In genomic region chr10:68074775-68075549, GRCh38 we compare ENCODE assay signal across 8 cellular contexts. TPM values are rescaled to one million over a fixed set of nuclear protein-coding genes. Genes with fewer than 3 reads are reported as not detected.
A peak's percentile ranks its signal among the peaks of the same experiment; 100 is the strongest.
DNase-seq lines count a peak whose midpoint lies in the region; ATAC-seq and TF ChIP-seq lines count a peak whose summit lies in the region.

HERC4 (minus strand) TSS chr10:68075283; CDS start chr10:68073108, 2,175 bp downstream.

- H3K27ac ChIP-seq in Karpas-422 (ENCODE audit: low read length) (peak within 1 kb of the TSS; percentile 91), neural cell (ENCODE audit: low read length) (peak within 1 kb of the TSS; percentile 88)

- peak within 1 kb of the TSS; percentile 98 for H3K4me2 ChIP-seq in Karpas-422 (ENCODE audit: low read depth, low read length, poor library complexity, severe bottlenecking)
- peak within 1 kb of the TSS; percentile 81 for H3K4me2 ChIP-seq in neural cell (ENCODE audit: low read length)

- peak within 1 kb of the TSS; percentile 85 for H3K4me3 ChIP-seq in Karpas-422 (ENCODE audit: low read length)
- H3K4me3 ChIP-seq in fibroblast of villous mesenchyme (ENCODE audit: low read depth, low read length): peak within 1 kb of the TSS; percentile 96
- peak within 1 kb of the TSS; percentile 100 for H3K4me3 ChIP-seq in neural cell (ENCODE audit: low read length)

- peak within 1 kb of the TSS; percentile 91 to 98 for H3K27ac Mint-ChIP-seq in stimulated activated naive CD8-positive, alpha-beta T cell treated with anti-CD3 and anti-CD28 coated beads, Interleukin-15, amount 100 ng/mL, for 72 hours

- no peak for TF ChIP-seq CTCF in fibroblast of villous mesenchyme (IDR thresholded peaks at IDR 0.05; ENCODE audit: insufficient read depth, low read depth, low read length)
- TF ChIP-seq CTCF in neural cell (IDR thresholded peaks at IDR 0.05; ENCODE audit: poor library complexity, severe bottlenecking): no peak

- peaks cover 34% of the 10 kb centered on the region for H3K4me1 ChIP-seq in Karpas-422 (ENCODE audit: low read length)

- DNase-seq in EL: peak; percentile 95
- DNase-seq in Karpas-422: peak; percentile 96
- DNase-seq in activated gamma-delta T cell treated with Interleukin-2 at 50 U/mL for 16 hours: peak; percentile 89
- peak; percentile 96 for DNase-seq in fibroblast of villous mesenchyme (ENCODE audit: low read depth)
- peak; percentile 89 to 91 for DNase-seq in stimulated activated naive CD8-positive, alpha-beta T cell treated with anti-CD3 and anti-CD28 coated beads, Interleukin-15, amount 100 ng/mL, for 72 hours

- peaks cover 27% of the 10 kb centered on the region for H3K4me1 Mint-ChIP-seq in stimulated activated naive CD8-positive, alpha-beta T cell treated with anti-CD3 and anti-CD28 coated beads, Interleukin-15, amount 100 ng/mL, for 72 hours

- no peaks in the 10 kb centered on the region for H3F3A ChIP-seq in neural cell (ENCODE audit: insufficient read depth, low read length, poor library complexity, severe bottlenecking)

- H3K79me2 ChIP-seq in Karpas-422 (ENCODE audit: low read length) (peaks cover 49% of the 10 kb centered on the region), neural cell (replicated peaks; ENCODE audit: insufficient read depth, low read length) (peaks cover 38% of the 10 kb centered on the region)

- peak; percentile 22 for TF ChIP-seq RAD21 in neural cell (conservative IDR thresholded peaks at IDR 0.05)

- H2AFZ ChIP-seq in Karpas-422 (ENCODE audit: low read length) (peak within 1 kb of the TSS; percentile 97), neural cell (ENCODE audit: low read depth, low read length) (peak within 1 kb of the TSS; percentile 97)

- H3K27me3 Mint-ChIP-seq in stimulated activated naive CD8-positive, alpha-beta T cell treated with anti-CD3 and anti-CD28 coated beads, Interleukin-15, amount 100 ng/mL, for 72 hours: no peaks in the 10 kb centered on the region

- 0 out of 2 replicates have a peak, but pooled peaks cover 2% of the 10 kb centered on the region for H3K9me2 ChIP-seq in Karpas-422 (replicated peaks; ENCODE audit: insufficient read depth, low read length)
- no peaks in the 10 kb centered on the region for H3K9me2 ChIP-seq in neural cell (ENCODE audit: insufficient read depth, low read length)

- H3K27me3 ChIP-seq in Karpas-422 (ENCODE audit: low read length): no peaks in the 10 kb centered on the region
- H3K27me3 ChIP-seq in neural cell (ENCODE audit: insufficient read depth, low read depth, low read length): no peaks in the 10 kb centered on the region

- H4K20me1 ChIP-seq in Karpas-422 (ENCODE audit: insufficient read depth, low read depth, low read length) (peaks cover 12% of the 10 kb centered on the region), neural cell (ENCODE audit: insufficient read depth) (no peaks in the 10 kb centered on the region)

- H3K36me3 ChIP-seq in Karpas-422 (ENCODE audit: insufficient read depth, low read length) (peaks cover 25% of the 10 kb centered on the region; the same call in 1 of the 2 replicates), neural cell (ENCODE audit: insufficient read depth, low read length) (no peaks in the 10 kb centered on the region)

- H3K9me3 Mint-ChIP-seq in stimulated activated naive CD8-positive, alpha-beta T cell treated with anti-CD3 and anti-CD28 coated beads, Interleukin-15, amount 100 ng/mL, for 72 hours: no peaks in the 10 kb centered on the region

- TF ChIP-seq EP300 in neural cell (conservative IDR thresholded peaks at IDR 0.05; ENCODE audit: poor library complexity, severe bottlenecking): peak; percentile 43

- peak within 1 kb of the TSS; percentile 94 for H3K4me3 Mint-ChIP-seq in stimulated activated naive CD8-positive, alpha-beta T cell treated with anti-CD3 and anti-CD28 coated beads, Interleukin-15, amount 100 ng/mL, for 72 hours

- peak; percentile 71 for TF ChIP-seq POLR2A in Raji (IDR thresholded peaks at IDR 0.05; ENCODE audit: insufficient read depth, low read depth, low read length)

- H3K9me3 ChIP-seq in Karpas-422 (ENCODE audit: low read length) (no peaks in the 10 kb centered on the region), neural cell (ENCODE audit: low read length) (no peaks in the 10 kb centered on the region)

- ATAC-seq in GM21825 (IDR thresholded peaks at IDR 0.05; ENCODE audit: unreplicated experiment): peak; percentile 93
- ATAC-seq in stimulated activated naive CD8-positive, alpha-beta T cell treated with anti-CD3 and anti-CD28 coated beads, Interleukin-15, amount 100 ng/mL, for 72 hours: peak; percentile 95

- H3K9ac ChIP-seq in Karpas-422 (ENCODE audit: low read length) (peak within 1 kb of the TSS; percentile 97), neural cell (ENCODE audit: low read length) (peak within 1 kb of the TSS; percentile 88)

TF ChIP-seq in neural cell, 6 proteins besides CTCF, POLR2A, EP300 and RAD21:
- TF ChIP-seq REST (IDR thresholded peaks at IDR 0.05; ENCODE audit: borderline replicate concordance): no peak
- TF ChIP-seq MXI1 (conservative IDR thresholded peaks at IDR 0.05; ENCODE audit: poor library complexity, severe bottlenecking): peak; percentile 81
- TF ChIP-seq POLR2AphosphoS5 (IDR thresholded peaks at IDR 0.05): peak; percentile 65
- TF ChIP-seq TAF1 (IDR thresholded peaks at IDR 0.05; ENCODE audit: low read depth): no peak
- no peak for TF ChIP-seq EZH2 (IDR thresholded peaks at IDR 0.05; ENCODE audit: borderline replicate concordance, insufficient read depth, low read length, poor library complexity, severe bottlenecking)
- peak; percentile 32 for TF ChIP-seq SMC3 (conservative IDR thresholded peaks at IDR 0.05; ENCODE audit: poor library complexity)

RNA-seq across cellular contexts. Expression of gene HERC4, which starts in this region (rescaled TPM):
- 54.1 and 99.9 TPM in 2 replicates for total RNA-seq in Karpas-422 (2014; rRNA removed; shearing (Covaris generic); ENCODE audit: low replicate concordance)
- 118 and 225 TPM in 2 replicates for total RNA-seq in fibroblast of villous mesenchyme
- polyA plus RNA-seq in neural cell: 45.6 and 52.5 TPM in 2 replicates
- polyA minus RNA-seq in neural cell: 72.1 and 86.1 TPM in 2 replicates

Comparison
In these comparisons a context has a peak if more than half of its experiments do, and no peak if none do; other contexts are left out.
1. Peak in every context shown above with its lines: DNase-seq, ATAC-seq, H3K4me3 ChIP-seq and H3K27ac ChIP-seq.